ENCODE assay signal across 22 cellular contexts in genomic region chr5:1190915-1191314, GRCh38. TPM values are rescaled to one million over a fixed set of nuclear protein-coding genes. Genes with fewer than 3 reads are reported as not detected.
DNase-seq lines count a peak whose midpoint lies in the region; ATAC-seq and TF ChIP-seq lines count a peak whose summit lies in the region.
"Had no signal": no experiment of that assay in that cellular context is flagged by ENCODE, and none has a peak within 500 bp of the region (broad histone marks: within the 10 kb centered on the region; RNA-seq: fewer than 3 reads in every experiment).

No MANE protein-coding gene starts in this region.

- no peaks in the 10 kb centered on the region for H4K20me1 ChIP-seq in Karpas-422 (ENCODE audit: insufficient read depth, low read depth, low read length)

- ATAC-seq in RWPE2 (ENCODE audit: low read depth) (no peak), lower lobe of right lung (no peak), upper lobe of left lung (ENCODE audit: low FRiP score in 2 of 2) (no peak)
- ATAC-seq: heart right ventricle, psoas muscle, Right ventricle myocardium inferior had no signal

- H3K27me3 ChIP-seq in Karpas-422 (ENCODE audit: low read length): no peaks in the 10 kb centered on the region
- peaks cover 21% of the 10 kb centered on the region for H3K27me3 ChIP-seq in RWPE2 (ENCODE audit: insufficient read depth, poor library complexity, severe bottlenecking)
- H3K27me3 ChIP-seq in lower lobe of right lung (ENCODE audit: low read depth): peaks cover 22% of the 10 kb centered on the region
- no peaks in the 10 kb centered on the region for H3K27me3 ChIP-seq in upper lobe of left lung
- H3K27me3 ChIP-seq in prostate gland (replicated peaks; ENCODE audit: insufficient read depth): no peaks in the 10 kb centered on the region
- peaks cover 0 to 73% (median 0%) of the 10 kb centered on the region in 7 donors for H3K27me3 ChIP-seq in spleen (replicated peaks in 1 of 7)
- H3K27me3 ChIP-seq: brain microvascular endothelial cell had no signal

- H3K9me3 ChIP-seq in Karpas-422 (ENCODE audit: low read length): no peaks in the 10 kb centered on the region
- no peaks in the 10 kb centered on the region for H3K9me3 ChIP-seq in RWPE2 (ENCODE audit: severe bottlenecking)
- no peaks in the 10 kb centered on the region for H3K9me3 ChIP-seq in lower lobe of right lung
- H3K9me3 ChIP-seq in upper lobe of left lung: no peaks in the 10 kb centered on the region
- no peaks in the 10 kb centered on the region for H3K9me3 ChIP-seq in prostate gland
- H3K9me3 ChIP-seq in spleen: no peaks in the 10 kb centered on the region
- H3K9me3 ChIP-seq: heart right ventricle, psoas muscle had no signal

- no peak overlapping the region; the same call in 1 of the 2 replicates for H2AFZ ChIP-seq in Karpas-422 (ENCODE audit: low read length)

- H3K36me3 ChIP-seq in Karpas-422 (ENCODE audit: insufficient read depth, low read length): no peaks in the 10 kb centered on the region
- no peaks in the 10 kb centered on the region for H3K36me3 ChIP-seq in RWPE2 (ENCODE audit: low read depth)
- no peaks in the 10 kb centered on the region for H3K36me3 ChIP-seq in lower lobe of right lung
- H3K36me3 ChIP-seq in upper lobe of left lung: no peaks in the 10 kb centered on the region
- H3K36me3 ChIP-seq in prostate gland: no peaks in the 10 kb centered on the region
- H3K36me3 ChIP-seq in spleen: no peaks in the 10 kb centered on the region
- H3K36me3 ChIP-seq: brain microvascular endothelial cell, heart right ventricle had no signal

- H3K9me2 ChIP-seq in Karpas-422 (replicated peaks; ENCODE audit: insufficient read depth, low read length): no peaks in the 10 kb centered on the region

- H3K79me2 ChIP-seq in Karpas-422 (ENCODE audit: low read length): no peaks in the 10 kb centered on the region

- no peak overlapping the region for H3K4me2 ChIP-seq in Karpas-422 (ENCODE audit: low read depth, low read length, poor library complexity, severe bottlenecking)

- no peak overlapping the region for H3K9ac ChIP-seq in Karpas-422 (ENCODE audit: low read length)

- intact Hi-C loops in lower lobe of right lung (cut with DNase I): no loop called here
- intact Hi-C loops in prostate gland (cut with DNase I): no loop called here
- intact Hi-C loops in spleen (cut with DNase I; ENCODE audit: low total_unique reads): no loop called here

- H3K27ac ChIP-seq in Karpas-422 (ENCODE audit: low read length) (no peak overlapping the region), RWPE2 (ENCODE audit: poor library complexity, severe bottlenecking) (no peak overlapping the region), lower lobe of right lung (no peak overlapping the region), upper lobe of left lung (no peak overlapping the region), prostate gland (no peak overlapping the region), spleen (no peak overlapping the region)
- H3K27ac ChIP-seq: brain microvascular endothelial cell, heart right ventricle, psoas muscle had no signal

- DNase-seq in CMK (ENCODE audit: low read depth): peak; percentile 72
- DNase-seq in Karpas-422: peak; percentile 59
- DNase-seq in RWPE2 (ENCODE audit: low spot score): peak; percentile 48
- DNase-seq in lower lobe of right lung: peak; percentile 39
- no peak for DNase-seq in upper lobe of left lung
- DNase-seq in DMS79 treated with DMSO at 0.1 percent for 48 hours (lab: John Stamatoyannopoulos, UW): no peak
- no peak for DNase-seq in prostate gland (ENCODE audit: low spot score)
- DNase-seq in spleen: no peak
- DNase-seq: activated T-cell treated with anti-CD3 and anti-CD28 coated beads, Interleukin-2, amount 50 U/mL, for 24 hours; brain microvascular endothelial cell; DMS 273 treated with DMSO at 0.1 percent for 48 hours; effector CD4-positive, alpha-beta T cell; GOT3; NCI-H2081; NCI-H748 treated with DMSO at 0.1 percent for 48 hours had no signal

- H3K4me1 ChIP-seq in Karpas-422 (ENCODE audit: low read length): no peaks in the 10 kb centered on the region
- H3K4me1 ChIP-seq in RWPE2 (ENCODE audit: insufficient read depth, poor library complexity, severe bottlenecking): no peaks in the 10 kb centered on the region
- H3K4me1 ChIP-seq in lower lobe of right lung: peaks cover 5% of the 10 kb centered on the region
- H3K4me1 ChIP-seq in upper lobe of left lung: peaks cover 0 to 2% (median 0%) of the 10 kb centered on the region in 4 donors
- H3K4me1 ChIP-seq in prostate gland (replicated peaks): no peaks in the 10 kb centered on the region
- peaks cover 0 to 7% (median under 1%) of the 10 kb centered on the region in 6 donors for H3K4me1 ChIP-seq in spleen
- H3K4me1 ChIP-seq: psoas muscle had no signal

- 20 to 22% methylated on average over 6 of the region's 6 CpGs for WGBS in upper lobe of left lung, 2 donors
- 15% methylated on average over 6 of the region's 6 CpGs for WGBS in prostate gland
- 7 to 18% (median 13%) methylated on average over 6 of the region's 6 CpGs for WGBS in spleen, 5 donors

- H3K4me3 ChIP-seq in Karpas-422 (ENCODE audit: low read length) (no peak overlapping the region), RWPE2 (ENCODE audit: severe bottlenecking) (no peak overlapping the region), lower lobe of right lung (no peak overlapping the region), upper lobe of left lung (no peak overlapping the region), prostate gland (no peak overlapping the region), spleen (no peak overlapping the region)
- H3K4me3 ChIP-seq: heart right ventricle, psoas muscle had no signal

- TF ChIP-seq EP300 in upper lobe of left lung (IDR thresholded peaks at IDR 0.05): no peak

- TF ChIP-seq POLR2A in upper lobe of left lung (IDR thresholded peaks at IDR 0.05) (no peak), prostate gland (IDR thresholded peaks at IDR 0.05) (no peak), spleen (IDR thresholded peaks at IDR 0.05) (no peak)

- no peak for TF ChIP-seq CTCF in RWPE2 (IDR thresholded peaks at IDR 0.05; ENCODE audit: poor library complexity, severe bottlenecking)
- TF ChIP-seq CTCF in lower lobe of right lung (IDR thresholded peaks at IDR 0.05): no peak
- no peak for TF ChIP-seq CTCF in upper lobe of left lung (IDR thresholded peaks at IDR 0.05)
- no peak for TF ChIP-seq CTCF in prostate gland (IDR thresholded peaks at IDR 0.05)
- TF ChIP-seq CTCF in spleen (IDR thresholded peaks at IDR 0.05 in 8 of 11, conservative IDR thresholded peaks at IDR 0.05 in 3 of 11): no peak

RNA-seq across cellular contexts. Expression of gene SLC6A19, which starts 10.5 kb away (rescaled TPM):
- not detected in 2 replicates for total RNA-seq in Karpas-422 (2014; rRNA removed; shearing (Covaris generic); ENCODE audit: low replicate concordance)
- not detected for total RNA-seq in lower lobe of right lung
- total RNA-seq in upper lobe of left lung: under 1 TPM in 2 of 6 donors, not detected in 4; 0.03 to 0.06 TPM
- under 1 TPM; 0.09 to 0.17 TPM for total RNA-seq in prostate gland
- under 1 TPM in 1 of 7 donors, not detected in 6; 0.50 TPM for total RNA-seq in spleen
- polyA plus RNA-seq in spleen: under 1 TPM in 1 of 3 donors, not detected in 2; under 0.01 TPM
- total RNA-seq: kidney epithelial cell; MCF 10A; psoas muscle; Right ventricle myocardium inferior; T-helper 2 cell treated with Interferon-gamma antibody and Interleukin-4, amounts not matched to agents 100 ng/mL and 5 ng/mL, for 36 hours had no signal
- polyA plus RNA-seq: heart right ventricle had no signal

RNA-seq across cellular contexts. Expression of gene SLC6A18, which starts 34.3 kb away (rescaled TPM):
- total RNA-seq in Karpas-422 (2014; rRNA removed; shearing (Covaris generic); ENCODE audit: low replicate concordance): not detected in 2 replicates
- total RNA-seq in lower lobe of right lung (not detected), upper lobe of left lung (not detected), prostate gland (not detected), spleen (not detected)
- polyA plus RNA-seq in spleen: not detected
- total RNA-seq: heart right ventricle; kidney epithelial cell; MCF 10A; mucosa of gallbladder; psoas muscle; Right ventricle myocardium inferior; T-helper 2 cell treated with Interferon-gamma antibody and Interleukin-4, amounts not matched to agents 100 ng/mL and 5 ng/mL, for 36 hours had no signal
- polyA plus RNA-seq: heart right ventricle, psoas muscle had no signal

Comparison
In these comparisons a context has a peak if more than half of its experiments do, and no peak if none do; other contexts are left out.
1. DNase-seq: peak in CMK (single experiment), Karpas-422 (single experiment), RWPE2 (single experiment) and lower lobe of right lung (single experiment); none in upper lobe of left lung (0 of 2), DMS79 treated with DMSO at 0.1 percent for 48 hours (single experiment), prostate gland (single experiment) and spleen (single experiment).